ENCODE assay signal across 1 cellular context in genomic region chr3:53881691-53882593, GRCh38.
TF ChIP-seq lines count a peak whose summit lies in the region.

TSS of gene ACTR8 (minus strand) at chr3:53882152. CDS start at chr3:53882101, 51 bp downstream.

TF ChIP-seq in HepG2, 621 proteins besides CTCF, POLR2A, EP300 and RAD21 (continued from another document and continues in another):
- TF ChIP-seq BORCS8-MEF2B (CRISPR knock-in tag; IDR thresholded peaks at IDR 0.05) (peak; percentile 91), ZNF580 (CRISPR knock-in tag; IDR thresholded peaks at IDR 0.05; ENCODE audit: borderline replicate concordance, low read depth) (peak; percentile 78; the same call in 1 of the 2 replicates), ZBTB33 (CRISPR knock-in tag; IDR thresholded peaks at IDR 0.05) (no peak), GPN1 (CRISPR knock-in tag; IDR thresholded peaks at IDR 0.05; ENCODE audit: borderline replicate concordance) (no peak), GZF1 (CRISPR knock-in tag; IDR thresholded peaks at IDR 0.05) (no peak), FOXP1 (IDR thresholded peaks at IDR 0.05) (no peak), FOXP1 (CRISPR knock-in tag; IDR thresholded peaks at IDR 0.05) (no peak), ZNF570 (CRISPR knock-in tag; IDR thresholded peaks at IDR 0.05; ENCODE audit: borderline replicate concordance) (no peak), PHF20 (CRISPR knock-in tag; IDR thresholded peaks at IDR 0.05) (peak; percentile 82), ZC3H13 (CRISPR knock-in tag; IDR thresholded peaks at IDR 0.05) (peak; percentile 87), NPAS2 (CRISPR knock-in tag; IDR thresholded peaks at IDR 0.05; ENCODE audit: borderline replicate concordance) (peak; percentile 8; the same call in 1 of the 2 replicates), ZNF235 (CRISPR knock-in tag; IDR thresholded peaks at IDR 0.05; ENCODE audit: borderline replicate concordance) (peak; percentile 79; the same call in 1 of the 2 replicates), TBP (CRISPR knock-in tag; IDR thresholded peaks at IDR 0.05) (no peak), ZSCAN30 (CRISPR knock-in tag; IDR thresholded peaks at IDR 0.05) (no peak), HDAC2 (CRISPR knock-in tag; IDR thresholded peaks at IDR 0.05) (0 out of 2 replicates have a peak, but pooled peaks have one; percentile 45), FOXO1 (CRISPR knock-in tag; IDR thresholded peaks at IDR 0.05) (0 out of 2 replicates have a peak, but pooled peaks have one; percentile 10), POLR2AphosphoS5 (IDR thresholded peaks at IDR 0.05; ENCODE audit: low read depth, low read length) (peak; percentile 95), ZGPAT (CRISPR knock-in tag; IDR thresholded peaks at IDR 0.05) (peak; percentile 91), MTERF4 (CRISPR knock-in tag; IDR thresholded peaks at IDR 0.05) (0 out of 2 replicates have a peak, but pooled peaks have one; percentile 34), MBD4 (IDR thresholded peaks at IDR 0.05; ENCODE audit: borderline replicate concordance, low read length) (no peak), ZFP37 (CRISPR knock-in tag; IDR thresholded peaks at IDR 0.05; ENCODE audit: borderline replicate concordance) (peak; percentile 80), ZSCAN22 (CRISPR knock-in tag; IDR thresholded peaks at IDR 0.05) (no peak), HNF1A (IDR thresholded peaks at IDR 0.05; ENCODE audit: low read depth) (no peak), HNF1A (CRISPR knock-in tag; IDR thresholded peaks at IDR 0.05; ENCODE audit: borderline replicate concordance) (peak; percentile 28; the same call in 1 of the 2 replicates), ZFP62 (CRISPR knock-in tag; IDR thresholded peaks at IDR 0.05) (no peak), ZFP36L2 (CRISPR knock-in tag; IDR thresholded peaks at IDR 0.05) (0 out of 2 replicates have a peak, but pooled peaks have one; percentile 32), SIN3B (IDR thresholded peaks at IDR 0.05; ENCODE audit: low read length) (0 out of 2 replicates have a peak, but pooled peaks have one; percentile 24), TCF12 (IDR thresholded peaks at IDR 0.05) (no peak), TCF12 (CRISPR knock-in tag; IDR thresholded peaks at IDR 0.05) (no peak; the same call in 1 of the 2 replicates), KLF13 (CRISPR knock-in tag; IDR thresholded peaks at IDR 0.05) (no peak), MXD4 (CRISPR knock-in tag; IDR thresholded peaks at IDR 0.05) (0 out of 2 replicates have a peak, but pooled peaks have one; percentile 35), ZSCAN21 (CRISPR knock-in tag; IDR thresholded peaks at IDR 0.05; ENCODE audit: borderline replicate concordance) (no peak; the same call in 1 of the 2 replicates), WIZ (CRISPR knock-in tag; IDR thresholded peaks at IDR 0.05) (no peak), ZNF605 (CRISPR knock-in tag; IDR thresholded peaks at IDR 0.05) (peak; percentile 71), NR2C2 (CRISPR knock-in tag; IDR thresholded peaks at IDR 0.05; ENCODE audit: borderline replicate concordance) (peak; percentile 95), CBX5 (CRISPR knock-in tag; IDR thresholded peaks at IDR 0.05; ENCODE audit: borderline replicate concordance) (peak; percentile 56; the same call in 1 of the 2 replicates), ZNF136 (CRISPR knock-in tag; IDR thresholded peaks at IDR 0.05; ENCODE audit: low read depth) (0 out of 2 replicates have a peak, but pooled peaks have one; percentile 23), ZNF75D (CRISPR knock-in tag; IDR thresholded peaks at IDR 0.05; ENCODE audit: borderline replicate concordance) (0 out of 2 replicates have a peak, but pooled peaks have one; percentile 46), ZNF260 (CRISPR knock-in tag; IDR thresholded peaks at IDR 0.05; ENCODE audit: borderline replicate concordance, low read depth) (no peak), ZNF749 (CRISPR knock-in tag; IDR thresholded peaks at IDR 0.05; ENCODE audit: borderline replicate concordance) (no peak), TERF1 (CRISPR knock-in tag; IDR thresholded peaks at IDR 0.05) (no peak), ZNF512B (CRISPR knock-in tag; IDR thresholded peaks at IDR 0.05; ENCODE audit: borderline replicate concordance) (no peak), KDM2A (CRISPR knock-in tag; IDR thresholded peaks at IDR 0.05; ENCODE audit: borderline replicate concordance, low read depth) (peak; percentile 93), ZNF513 (CRISPR knock-in tag; conservative IDR thresholded peaks at IDR 0.05) (no peak), AGO2 (optimal IDR thresholded peaks at IDR 0.05; ENCODE audit: low read depth, low read length) (peak; percentile 90), MAF1 (CRISPR knock-in tag; IDR thresholded peaks at IDR 0.05; ENCODE audit: borderline replicate concordance) (no peak), PPARG (CRISPR knock-in tag; conservative IDR thresholded peaks at IDR 0.05) (no peak; the same call in 1 of the 2 replicates), MED1 (CRISPR knock-in tag; IDR thresholded peaks at IDR 0.05) (peak; percentile 49; the same call in 1 of the 2 replicates), SP140L (CRISPR knock-in tag; IDR thresholded peaks at IDR 0.05; ENCODE audit: borderline replicate concordance) (no peak), KDM3A (CRISPR knock-in tag; IDR thresholded peaks at IDR 0.05; ENCODE audit: low read depth) (peak; percentile 77; the same call in 1 of the 2 replicates), ZNF761 (CRISPR knock-in tag; conservative IDR thresholded peaks at IDR 0.05) (no peak; the same call in 1 of the 2 replicates), FOXJ3 (CRISPR knock-in tag; IDR thresholded peaks at IDR 0.05; ENCODE audit: borderline replicate concordance) (no peak), ZMYM4 (CRISPR knock-in tag; IDR thresholded peaks at IDR 0.05) (peak; percentile 79)
